In the genomic region with DNA sequence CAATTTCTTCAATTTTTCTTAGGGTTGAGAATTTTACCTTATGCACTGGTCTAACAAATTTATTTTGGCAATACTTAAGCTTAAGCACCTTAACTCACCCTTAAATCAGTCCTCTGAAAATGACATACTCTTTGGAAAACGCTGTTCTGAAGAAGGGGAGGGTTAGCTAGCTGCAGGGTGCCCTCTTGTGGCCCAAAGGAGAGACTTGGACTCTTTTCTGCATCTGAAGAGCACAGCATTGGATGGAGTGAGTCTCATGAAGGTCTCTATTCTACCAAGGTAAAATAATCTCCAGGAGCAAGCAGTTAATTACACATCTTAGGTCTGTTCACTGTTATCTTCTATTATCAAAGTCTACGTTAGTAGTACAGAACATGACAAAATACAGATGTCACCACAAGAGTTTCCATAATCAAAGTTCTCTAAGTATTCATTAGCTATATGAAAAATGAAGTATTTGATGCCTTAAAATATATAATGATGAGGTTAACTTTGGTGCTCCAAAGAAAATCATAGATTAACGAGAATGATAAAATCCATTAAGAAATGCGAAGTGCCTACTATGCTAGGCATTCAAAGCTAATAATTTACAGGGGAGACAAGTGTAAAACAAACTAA, we compare ENCODE assay signal across 8 cellular contexts. TPM values are rescaled to one million over a fixed set of nuclear protein-coding genes. Genes with fewer than 3 reads are reported as not detected.
A peak's percentile ranks its signal among the peaks of the same experiment; 100 is the strongest.
DNase-seq lines count a peak whose midpoint lies in the region; ATAC-seq, FAIRE-seq and TF ChIP-seq lines count a peak whose summit lies in the region.

No MANE protein-coding gene starts in this region.

- H3K4me3 Mint-ChIP-seq in Calu3 (ENCODE audit: low read depth, unreplicated experiment), result peak overlapping the region; percentile 6

- no peaks in the 10 kb centered on the region for H3K9me1 ChIP-seq in K562 (ENCODE audit: control insufficient read depth, insufficient read depth, low read length)

- no peak overlapping the region for H3K9ac ChIP-seq in KMS-11
- H3K9ac ChIP-seq in SK-N-SH, result no peak overlapping the region
- no peak overlapping the region for H3K9ac ChIP-seq in K562 (ENCODE audit: insufficient read depth in 1 of 2, low read depth in 2 of 2, low read length in 2 of 2)

- peak; percentile 58 for TF ChIP-seq CTCF in Calu3 (IDR thresholded peaks at IDR 0.05; ENCODE audit: unreplicated experiment)
- TF ChIP-seq CTCF in KMS-11 (conservative IDR thresholded peaks at IDR 0.05; ENCODE audit: low read depth, low read length), result peak; percentile 88
- peak; percentile 99 for TF ChIP-seq CTCF in SK-N-SH (IDR thresholded peaks at IDR 0.05)
- peak; percentile 63 to 74 (median 66) for TF ChIP-seq CTCF in K562 (IDR thresholded peaks at IDR 0.05 in 2 of 3, conservative IDR thresholded peaks at IDR 0.05 in 1 of 3; ENCODE audit: insufficient read depth in 2 of 3, low read depth in 1 of 3, low read length in 3 of 3)

- FAIRE-seq in K562 (lab: Jason Lieb, UNC), result peak; percentile 84

- H3K4me2 ChIP-seq in KMS-11 (no peak overlapping the region), SK-N-SH (no peak overlapping the region), K562 (ENCODE audit: insufficient read depth, low read length) (no peak overlapping the region)

- peaks cover 90% of the 10 kb centered on the region for H3K79me2 ChIP-seq in KMS-11 (ENCODE audit: insufficient read depth, low read depth)
- H3K79me2 ChIP-seq in SK-N-SH (ENCODE audit: insufficient read depth), result peaks cover 99% of the 10 kb centered on the region
- H3K79me2 ChIP-seq in K562 (ENCODE audit: control insufficient read depth, insufficient read depth, low read length), result peaks cover 97% of the 10 kb centered on the region

- DNase-seq in Calu3 (peak; percentile 60), SK-N-SH (peak; percentile 74), K562 (ENCODE audit: extremely low read depth in 1 of 4, low spot score in 3 of 4) (peak; percentile 48 to 67 (median 50)), inferior parietal cortex (ENCODE audit: extremely low spot score) (peak; percentile 72), posterior vena cava (ENCODE audit: low spot score) (no peak)
- DNase-seq in stimulated activated CD4-positive, alpha-beta T cell treated with anti-CD3 and anti-CD28 coated beads, Interleukin-4, amount 100 ng/mL, for 1 hour, result peak; percentile 47

- TF ChIP-seq RAD21 in SK-N-SH (IDR thresholded peaks at IDR 0.05; ENCODE audit: low read length) (peak; percentile 81), K562 (CRISPR knock-in tag; conservative IDR thresholded peaks at IDR 0.05 in 1 of 2, IDR thresholded peaks at IDR 0.05 in 1 of 2) (peak in 1 of 2 experiments; percentile 56; a peak in 2 of 4 replicates)

- H3K27ac Mint-ChIP-seq in Calu3 (ENCODE audit: unreplicated experiment), result peak overlapping the region; percentile 28

- TF ChIP-seq EP300 in SK-N-SH (IDR thresholded peaks at IDR 0.05; ENCODE audit: borderline replicate concordance in 1 of 2, low read depth in 1 of 2, low read length in 1 of 2), result no peak
- TF ChIP-seq EP300 in K562 (IDR thresholded peaks at IDR 0.05; ENCODE audit: low read length), result no peak

- 34% methylated on average over 4 of the region's 4 CpGs for WGBS in SK-N-SH (ENCODE audit: low lambda C conversion rate)
- 41% methylated on average over 4 of the region's 4 CpGs for WGBS in K562 (ENCODE audit: insufficient coverage, low coverage, missing lambda C conversion rate)

- H3K27ac ChIP-seq in KMS-11, result no peak overlapping the region
- peak overlapping the region; percentile 18 to 33; a peak in 2 of 4 replicates for H3K27ac ChIP-seq in SK-N-SH (ENCODE audit: low read depth in 2 of 2, low read length in 1 of 2)
- H3K27ac ChIP-seq in K562 (ENCODE audit: extremely low read depth, low read depth, low read length), result no peak overlapping the region

- H3K4me3 ChIP-seq in KMS-11 (IDR thresholded peaks at IDR 0.05; ENCODE audit: insufficient read depth, low read depth, low read length) (no peak overlapping the region), SK-N-SH (ENCODE audit: low read depth in 2 of 2, low read length in 1 of 2) (no peak overlapping the region), K562 (no peak overlapping the region)

- H3K9me3 ChIP-seq in SK-N-SH (no peaks in the 10 kb centered on the region), K562 (replicated peaks; ENCODE audit: control insufficient read depth, insufficient read depth, low read depth, low read length) (no peaks in the 10 kb centered on the region)

- H3K36me3 ChIP-seq in KMS-11 (ENCODE audit: insufficient read depth) (peaks cover 3% of the 10 kb centered on the region; the same call in 1 of the 2 replicates), SK-N-SH (replicated peaks in 1 of 2; ENCODE audit: control insufficient read depth in 1 of 2, insufficient read depth in 2 of 2, low read length in 1 of 2) (peaks cover 50 to 64% of the 10 kb centered on the region in 2 experiments), K562 (ENCODE audit: control insufficient read depth, insufficient read depth, low read length) (peaks cover 64% of the 10 kb centered on the region)

- CTCF ChIA-PET in Calu3 (lab: Charles Lee) (interaction anchor here (0.9 to 2.0 kb wide), 6 partner anchors 9 to 93 kb away, joined by 3 to 6 read pairs (median 4); no protein-coding TSS in a partner anchor), SK-N-SH (lab: Yijun Ruan, JAX) (interaction anchor here (0.6 to 7.3 kb wide), 64 partner anchors 13 to 425 kb away, joined by 3 to 128 read pairs (median 5); partner anchors contain the start of genes PUM2, RHOB, SDC1 and TTC32), K562 (lab: Yijun Ruan, JAX; ENCODE audit: low intra/inter-chr PET ratio) (interaction anchor here (0.6 to 1.1 kb wide), 2 partner anchors 371 to 785 kb away, joined by 3 read pairs; no protein-coding TSS in a partner anchor)

- H3K27me3 ChIP-seq in KMS-11 (ENCODE audit: insufficient read depth, low read depth), result no peaks in the 10 kb centered on the region
- H3K27me3 ChIP-seq in SK-N-SH (ENCODE audit: insufficient read depth), result no peaks in the 10 kb centered on the region
- no peaks in the 10 kb centered on the region for H3K27me3 ChIP-seq in K562 (ENCODE audit: control insufficient read depth in 2 of 2, insufficient read depth in 2 of 2, low read length in 2 of 2)

- H2AFZ ChIP-seq in KMS-11 (ENCODE audit: low read depth), result no peak overlapping the region
- H2AFZ ChIP-seq in SK-N-SH (ENCODE audit: low read depth), result no peak overlapping the region
- H2AFZ ChIP-seq in K562 (ENCODE audit: low read depth, low read length), result no peak overlapping the region

- in situ Hi-C loops in K562 (cut with MboI), result no loop called here

- ATAC-seq in GM19372 (IDR thresholded peaks at IDR 0.05; ENCODE audit: low read depth, unreplicated experiment), result peak; percentile 80
- ATAC-seq in K562, result peak; percentile 96

- H3K9me2 ChIP-seq in SK-N-SH, result no peaks in the 10 kb centered on the region

- H3K36me3 Mint-ChIP-seq in Calu3 (ENCODE audit: insufficient read depth, unreplicated experiment), result peaks cover 63% of the 10 kb centered on the region

- H4K20me1 ChIP-seq in KMS-11 (ENCODE audit: insufficient read depth), result peaks cover 41% of the 10 kb centered on the region
- peaks cover 89% of the 10 kb centered on the region for H4K20me1 ChIP-seq in SK-N-SH (ENCODE audit: insufficient read depth)
- 0 out of 2 replicates have a peak, but pooled peaks cover 10% of the 10 kb centered on the region for H4K20me1 ChIP-seq in K562 (replicated peaks; ENCODE audit: control insufficient read depth, insufficient read depth, low read length)

- peaks cover 10% of the 10 kb centered on the region for H3K4me1 ChIP-seq in KMS-11 (ENCODE audit: low read depth, poor library complexity, severe bottlenecking)
- peaks cover 0 to 7% of the 10 kb centered on the region in 2 experiments; a peak in 2 of 4 replicates for H3K4me1 ChIP-seq in SK-N-SH (ENCODE audit: control insufficient read depth in 1 of 2, insufficient read depth in 2 of 2, low read depth in 1 of 2, low read length in 1 of 2)
- no peaks in the 10 kb centered on the region for H3K4me1 ChIP-seq in K562 (replicated peaks in 1 of 2; ENCODE audit: control insufficient read depth in 2 of 2, insufficient read depth in 2 of 2, low read length in 2 of 2)

- H3F3A ChIP-seq in SK-N-SH (replicated peaks; ENCODE audit: insufficient read depth), result peaks cover 32% of the 10 kb centered on the region

- H3K4me1 Mint-ChIP-seq in Calu3 (ENCODE audit: low read depth, unreplicated experiment), result peaks cover 49% of the 10 kb centered on the region

- no peak for TF ChIP-seq POLR2A in K562 (conservative IDR thresholded peaks at IDR 0.05)

- peaks cover 9% of the 10 kb centered on the region for H3K9me3 Mint-ChIP-seq in Calu3 (ENCODE audit: low read depth, unreplicated experiment)

- H3K27me3 Mint-ChIP-seq in Calu3 (ENCODE audit: unreplicated experiment), result no peaks in the 10 kb centered on the region

- POLR2A ChIA-PET in SK-N-SH (lab: Yijun Ruan, JAX) (interaction anchor here (1.0 kb wide), 1 partner anchor 103 kb away, joined by 3 read pairs; no protein-coding TSS in a partner anchor), K562 (lab: Yijun Ruan, JAX) (interaction anchor here (0.5 to 1.4 kb wide), 6 partner anchors 9 to 270 kb away, joined by 3 to 6 read pairs (median 3); no protein-coding TSS in a partner anchor)

- intact Hi-C loops in Calu3 (cut with micrococcal nuclease; ENCODE audit: unreplicated experiment), result loop anchor here (2.0 to 5.0 kb wide), 2 partner anchors 15 to 39 kb away; no protein-coding TSS in a partner anchor
- intact Hi-C loops in K562 (cut with micrococcal nuclease), result no loop called here
- intact Hi-C loops in posterior vena cava (cut with DNase I), result no loop called here

- BruUV-seq in Calu3 (replicated peaks; lab: Mats Ljungman, UMichigan) (no TSS peak), K562 (replicated peaks; lab: Mats Ljungman, UMichigan) (no TSS peak)

RNA-seq across cellular contexts. Expression of gene PUM2, which starts 24.4 kb away (rescaled TPM):
- 96.8 and 106 TPM in 2 replicates for total RNA-seq in Calu3 (2022)
- 19.7 and 29.7 TPM in 2 replicates for polyA plus RNA-seq in SK-N-SH (2012; rRNA removed)
- polyA plus RNA-seq in SK-N-SH (2012; cell fraction: cytosol; rRNA removed), result 22.7 and 25.9 TPM in 2 replicates
- 12.6 and 30.0 TPM in 2 replicates for polyA plus RNA-seq in SK-N-SH (2012; cell fraction: nucleus; rRNA removed)
- 52.0 and 148 TPM in 2 replicates for total RNA-seq in K562 (2011; cell fraction: chromatin; rRNA removed; ENCODE audit: low replicate concordance)
- total RNA-seq in K562 (2011; cell fraction: nucleolus; rRNA removed), result 31.0 and 34.6 TPM in 2 replicates
- 58.1 and 92.7 TPM in 2 replicates for total RNA-seq in K562 (2011; cell fraction: nucleoplasm; rRNA removed)
- total RNA-seq in K562 (2014; rRNA removed), result 14.9 and 18.0 TPM in 2 replicates
- total RNA-seq in K562 (2014; rRNA removed; fragmentation: Illumina TruSeq; extraction: Trizol), result 33.3 and 46.5 TPM in 2 replicates
- 22.3 and 25.5 TPM in 2 replicates for total RNA-seq in K562 (2015; rRNA removed; fragmentation: Illumina TruSeq; extraction: Trizol)
- total RNA-seq in K562 (2021), result 53.3 and 56.7 TPM in 2 replicates
- 55.9 and 61.9 TPM in 2 replicates for polyA plus RNA-seq in K562 (2011; rRNA removed)
- polyA plus RNA-seq in K562 (2011; cell fraction: cytosol; rRNA removed), result 41.9 and 45.4 TPM in 2 replicates
- 33.0 and 42.9 TPM in 2 replicates for polyA plus RNA-seq in K562 (2011; cell fraction: nucleus; rRNA removed)
- 31.0 and 33.6 TPM in 2 replicates for polyA plus RNA-seq in K562 (2012)
- polyA plus RNA-seq in K562 (2014; fragmentation: Illumina TruSeq; extraction: Trizol), result 32.7 and 35.2 TPM in 2 replicates
- 10 to 100 TPM; 13.4 to 15.8 TPM for polyA plus RNA-seq in K562 (2014; fragmentation: Nextera tagmentation; extraction: Ambion mirVana)
- polyA plus RNA-seq in K562 (2014; rRNA removed), result 28.3 and 31.3 TPM in 2 replicates
- polyA minus RNA-seq in K562 (2011; rRNA and poly(A)+ RNA removed), result 215 and 217 TPM in 2 replicates
- 63.1 and 74.2 TPM in 2 replicates for polyA minus RNA-seq in K562 (2011; cell fraction: cytosol; rRNA and poly(A)+ RNA removed)
- 59.4 and 93.3 TPM in 2 replicates for polyA minus RNA-seq in K562 (2011; cell fraction: nucleus; rRNA and poly(A)+ RNA removed)
- 10 to 100 TPM; 69.2 to 81.8 TPM for total RNA-seq in posterior vena cava

Comparison
In these comparisons a context has a peak if more than half of its experiments do, and no peak if none do; other contexts are left out.
1. H3K27ac ChIP-seq: peak in SK-N-SH (2 of 2); none in KMS-11 (single experiment) and K562 (single experiment).
2. Peak in every context shown above with its lines, with median percentiles within 50 percentile points of each other: CTCF ChIP-seq.